ENCODE assay signal across 9 cellular contexts in the genomic region with DNA sequence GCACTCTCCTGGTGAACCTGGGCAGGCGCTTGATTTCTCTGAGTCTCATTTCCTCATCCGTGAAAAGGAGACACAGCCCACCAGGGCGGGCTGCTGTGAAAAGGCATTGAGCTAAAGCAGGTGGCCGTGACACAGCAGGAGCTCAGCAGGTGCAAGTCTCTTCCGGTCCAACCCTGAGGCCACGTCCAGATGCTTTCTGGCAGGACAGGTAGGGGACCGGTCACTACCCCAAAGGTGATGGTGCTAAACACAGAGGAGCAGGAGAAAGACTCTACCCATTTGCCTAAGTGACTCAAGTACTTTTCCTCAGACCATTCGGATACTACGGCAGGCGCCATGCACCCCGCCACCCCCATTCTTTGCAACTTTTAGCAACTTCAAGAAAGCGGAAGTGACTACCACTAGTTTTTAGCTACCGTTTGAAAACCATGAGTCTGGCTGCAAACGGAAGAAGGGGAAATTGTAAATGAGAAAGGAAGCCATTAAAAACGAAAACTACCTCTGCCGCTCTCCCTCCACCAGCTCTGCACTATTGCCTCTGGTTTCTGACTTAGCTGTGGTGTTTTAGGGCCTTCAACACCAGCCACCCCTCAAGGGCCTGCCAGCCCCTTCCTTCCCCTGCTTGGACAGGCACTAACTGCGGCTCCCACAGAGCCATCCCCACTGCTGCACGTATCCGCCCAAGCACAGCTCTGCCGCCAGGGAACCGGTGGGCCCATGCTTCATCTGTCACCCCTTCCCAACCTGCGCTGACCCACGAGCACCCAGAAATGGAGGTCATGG. TPM values are rescaled to one million over a fixed set of nuclear protein-coding genes. Genes with fewer than 3 reads are reported as not detected.
DNase-seq lines count a peak whose midpoint lies in the region; ATAC-seq and TF ChIP-seq lines count a peak whose summit lies in the region.
"Had no signal": no experiment of that assay in that cellular context is flagged by ENCODE, and none has a peak within 500 bp of the region (broad histone marks: within the 10 kb centered on the region; RNA-seq: fewer than 3 reads in every experiment).

No MANE protein-coding gene starts in this region.

- peaks cover 16% of the 10 kb centered on the region; the same call in 1 of the 2 replicates for H3F3A ChIP-seq in GM23248 (ENCODE audit: insufficient read depth)

- no peak overlapping the region for H2AFZ ChIP-seq in GM23248

- no peak overlapping the region for H3K4me2 ChIP-seq in GM23248 (ENCODE audit: unreplicated experiment)

- H3K27me3 Mint-ChIP-seq in activated naive CD8-positive, alpha-beta T cell, result no peaks in the 10 kb centered on the region
- H3K27me3 Mint-ChIP-seq in nephron progenitor cell (ENCODE audit: low read depth, poor library complexity), result no peaks in the 10 kb centered on the region

- peaks cover 6% of the 10 kb centered on the region; the same call in 1 of the 2 replicates for H4K20me1 ChIP-seq in GM23248 (ENCODE audit: insufficient read depth)

- H3K79me2 ChIP-seq in GM23248 (ENCODE audit: insufficient read depth), result peaks cover 96% of the 10 kb centered on the region

- H3K36me3 ChIP-seq in GM23248 (ENCODE audit: low read depth), result no peaks in the 10 kb centered on the region

- peak overlapping the region; percentile 98 for H3K27ac Mint-ChIP-seq in activated naive CD8-positive, alpha-beta T cell
- H3K27ac Mint-ChIP-seq in nephron progenitor cell, result peak overlapping the region; percentile 88

- in situ Hi-C loops in GM23248 (cut with MboI), result no loop called here

- no peak for TF ChIP-seq CTCF in nephron progenitor cell (IDR thresholded peaks at IDR 0.05)

- H3K9ac ChIP-seq in GM23248, result no peak overlapping the region

- peaks cover 63% of the 10 kb centered on the region for H3K4me1 Mint-ChIP-seq in activated naive CD8-positive, alpha-beta T cell (ENCODE audit: low read depth)
- peaks cover 71% of the 10 kb centered on the region for H3K4me1 Mint-ChIP-seq in nephron progenitor cell

- H3K9me3 Mint-ChIP-seq in activated naive CD8-positive, alpha-beta T cell (ENCODE audit: low read depth), result no peaks in the 10 kb centered on the region
- H3K9me3 Mint-ChIP-seq in nephron progenitor cell, result no peaks in the 10 kb centered on the region

- ATAC-seq in HG03097 (IDR thresholded peaks at IDR 0.05; ENCODE audit: low FRiP score, unreplicated experiment), result peak; percentile 34

- no peaks in the 10 kb centered on the region for H3K9me2 ChIP-seq in GM23248 (ENCODE audit: insufficient read depth)

- WGBS in GM23248 (ENCODE audit: low coverage in 1 of 2, low lambda C conversion rate in 2 of 2, missing lambda C conversion rate in 2 of 2), 2 experiments, result 84% methylated on average over 23 of the region's 23 CpGs

- no peak overlapping the region for H3K4me3 ChIP-seq in GM23248
- H3K4me3 ChIP-seq: SJSA1 had no signal

- peak; percentile 64 for DNase-seq in SKM-1 (lab: John Stamatoyannopoulos, UW; ENCODE audit: unreplicated experiment)
- no peak for DNase-seq in nephron progenitor cell
- DNase-seq in GM23248, result no peak
- DNase-seq in glomerular visceral epithelial cell (ENCODE audit: extremely low spot score), result no peak
- no peak for DNase-seq in HuH-7.5 (ENCODE audit: low spot score)

- no peak overlapping the region for H3K27ac ChIP-seq in GM23248
- H3K27ac ChIP-seq: SJSA1 had no signal

- TF ChIP-seq POLR2A in GM18526 (IDR thresholded peaks at IDR 0.05; ENCODE audit: extremely low read depth, insufficient read length), result peak; percentile 36

- H3K9me3 ChIP-seq in GM23248 (ENCODE audit: low read depth), result no peaks in the 10 kb centered on the region
- H3K9me3 ChIP-seq: SJSA1 had no signal

- peaks cover 19% of the 10 kb centered on the region for H3K4me1 ChIP-seq in GM23248 (ENCODE audit: insufficient read depth)

- H3K27me3 ChIP-seq in GM23248 (replicated peaks; ENCODE audit: insufficient read depth), result no peaks in the 10 kb centered on the region
- H3K27me3 ChIP-seq: SJSA1 had no signal

- H3K36me3 Mint-ChIP-seq in activated naive CD8-positive, alpha-beta T cell, result peaks cover 16% of the 10 kb centered on the region
- H3K36me3 Mint-ChIP-seq in nephron progenitor cell (ENCODE audit: low read depth), result no peaks in the 10 kb centered on the region

- H3K4me3 Mint-ChIP-seq in activated naive CD8-positive, alpha-beta T cell, result peak overlapping the region; percentile 97
- peak overlapping the region; percentile 65 for H3K4me3 Mint-ChIP-seq in nephron progenitor cell

RNA-seq across cellular contexts. Expression of gene PPP6R1, which starts 4.8 kb away (rescaled TPM):
- total RNA-seq in GM23248 (2014; rRNA removed; shearing (Covaris generic)), result 36.2 and 36.9 TPM in 2 replicates
- polyA plus RNA-seq in GM23248 (2016; fragmentation: Nextera tagmentation; extraction: Ambion mirVana), result 9.7 and 12.1 TPM in 2 replicates

RNA-seq across cellular contexts. Expression of gene TMEM86B, which starts 25.5 kb away (rescaled TPM):
- total RNA-seq in GM23248 (2014; rRNA removed; shearing (Covaris generic)), result 0.63 and 2.4 TPM in 2 replicates
- polyA plus RNA-seq in GM23248 (2016; fragmentation: Nextera tagmentation; extraction: Ambion mirVana), result 0.41 and 0.46 TPM in 2 replicates

RNA-seq across cellular contexts. Expression of gene HSPBP1, which starts 25.9 kb away (rescaled TPM):
- 31.9 and 42.5 TPM in 2 replicates for total RNA-seq in GM23248 (2014; rRNA removed; shearing (Covaris generic))
- polyA plus RNA-seq in GM23248 (2016; fragmentation: Nextera tagmentation; extraction: Ambion mirVana), result 60.2 and 62.5 TPM in 2 replicates

RNA-seq across cellular contexts. Expression of gene BRSK1, which starts 29.8 kb away (rescaled TPM):
- total RNA-seq in GM23248 (2014; rRNA removed; shearing (Covaris generic)), result 1.9 and 11.9 TPM in 2 replicates
- polyA plus RNA-seq in GM23248 (2016; fragmentation: Nextera tagmentation; extraction: Ambion mirVana), result 0.39 and 0.55 TPM in 2 replicates

RNA-seq across cellular contexts. Expression of gene PTPRH, which starts 44.7 kb away (rescaled TPM):
- total RNA-seq in GM23248 (2014; rRNA removed; shearing (Covaris generic)), result 0.43 and 2.9 TPM in 2 replicates
- polyA plus RNA-seq in GM23248 (2016; fragmentation: Nextera tagmentation; extraction: Ambion mirVana), result 0.28 and 0.49 TPM in 2 replicates
